ENCODE assay signal across 1 cellular context in genomic region chr9:20684035-20684864, GRCh38.
TF ChIP-seq lines count a peak whose summit lies in the region.

FOCAD (plus strand) TSS chr9:20684259; CDS start chr9:20715354, 31,095 bp downstream.

TF ChIP-seq in HEK293, 187 proteins besides CTCF, POLR2A, EP300 and RAD21 (continued from another document and continues in another):
- TF ChIP-seq, protein P1, sequence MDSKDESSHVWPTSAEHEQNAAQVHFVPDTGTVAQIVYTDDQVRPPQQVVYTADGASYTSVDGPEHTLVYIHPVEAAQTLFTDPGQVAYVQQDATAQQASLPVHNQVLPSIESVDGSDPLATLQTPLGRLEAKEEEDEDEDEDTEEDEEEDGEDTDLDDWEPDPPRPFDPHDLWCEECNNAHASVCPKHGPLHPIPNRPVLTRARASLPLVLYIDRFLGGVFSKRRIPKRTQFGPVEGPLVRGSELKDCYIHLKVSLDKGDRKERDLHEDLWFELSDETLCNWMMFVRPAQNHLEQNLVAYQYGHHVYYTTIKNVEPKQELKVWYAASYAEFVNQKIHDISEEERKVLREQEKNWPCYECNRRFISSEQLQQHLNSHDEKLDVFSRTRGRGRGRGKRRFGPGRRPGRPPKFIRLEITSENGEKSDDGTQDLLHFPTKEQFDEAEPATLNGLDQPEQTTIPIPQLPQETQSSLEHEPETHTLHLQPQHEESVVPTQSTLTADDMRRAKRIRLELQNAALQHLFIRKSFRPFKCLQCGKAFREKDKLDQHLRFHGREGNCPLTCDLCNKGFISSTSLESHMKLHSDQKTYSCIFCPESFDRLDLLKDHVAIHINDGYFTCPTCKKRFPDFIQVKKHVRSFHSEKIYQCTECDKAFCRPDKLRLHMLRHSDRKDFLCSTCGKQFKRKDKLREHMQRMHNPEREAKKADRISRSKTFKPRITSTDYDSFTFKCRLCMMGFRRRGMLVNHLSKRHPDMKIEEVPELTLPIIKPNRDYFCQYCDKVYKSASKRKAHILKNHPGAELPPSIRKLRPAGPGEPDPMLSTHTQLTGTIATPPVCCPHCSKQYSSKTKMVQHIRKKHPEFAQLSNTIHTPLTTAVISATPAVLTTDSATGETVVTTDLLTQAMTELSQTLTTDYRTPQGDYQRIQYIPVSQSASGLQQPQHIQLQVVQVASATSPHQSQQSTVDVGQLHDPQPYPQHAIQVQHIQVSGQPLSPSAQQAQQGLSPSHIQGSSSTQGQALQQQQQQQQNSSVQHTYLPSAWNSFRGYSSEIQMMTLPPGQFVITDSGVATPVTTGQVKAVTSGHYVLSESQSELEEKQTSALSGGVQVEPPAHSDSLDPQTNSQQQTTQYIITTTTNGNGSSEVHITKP (tag by site-specific recombination; IDR thresholded peaks at IDR 0.05) = no peak
- TF ChIP-seq ZNF37A (tag by site-specific recombination; IDR thresholded peaks at IDR 0.05) (no peak), REPIN1 (tag by site-specific recombination; IDR thresholded peaks at IDR 0.05; ENCODE audit: low read depth) (no peak), ZNF600 (tag by site-specific recombination; IDR thresholded peaks at IDR 0.05) (peak; percentile 84), ZNF585B (tag by site-specific recombination; IDR thresholded peaks at IDR 0.05) (no peak), ZNF404 (tag by site-specific recombination; IDR thresholded peaks at IDR 0.05) (no peak), BCL11B (tag by site-specific recombination; IDR thresholded peaks at IDR 0.05; ENCODE audit: low read depth) (no peak), ZNF169 (tag by site-specific recombination; IDR thresholded peaks at IDR 0.05) (no peak), ZNF629 (tag by site-specific recombination; IDR thresholded peaks at IDR 0.05) (peak; percentile 19; the same call in 1 of the 2 replicates), ZSCAN23 (tag by site-specific recombination; IDR thresholded peaks at IDR 0.05) (no peak), ZNF677 (tag by site-specific recombination; IDR thresholded peaks at IDR 0.05) (no peak), ZNF112 (tag by site-specific recombination; IDR thresholded peaks at IDR 0.05) (no peak), ZNF548 (tag by site-specific recombination; IDR thresholded peaks at IDR 0.05) (no peak), ZNF114 (tag by site-specific recombination; IDR thresholded peaks at IDR 0.05) (no peak), ZBTB48 (tag by site-specific recombination; IDR thresholded peaks at IDR 0.05) (peak; percentile 43; the same call in 1 of the 2 replicates), ZNF510 (tag by site-specific recombination; IDR thresholded peaks at IDR 0.05; ENCODE audit: insufficient replicate concordance) (no peak), ZBTB10 (tag by site-specific recombination; IDR thresholded peaks at IDR 0.05) (0 out of 2 replicates have a peak, but pooled peaks have one; percentile 20), ZNF626 (tag by site-specific recombination; IDR thresholded peaks at IDR 0.05) (0 out of 2 replicates have a peak, but pooled peaks have one; percentile 41), ZNF23 (tag by site-specific recombination; IDR thresholded peaks at IDR 0.05; ENCODE audit: borderline replicate concordance) (no peak), SCRT2 (tag by site-specific recombination; IDR thresholded peaks at IDR 0.05) (no peak), ZNF664 (tag by site-specific recombination; IDR thresholded peaks at IDR 0.05) (no peak), HOXA7 (CRISPR knock-in tag; IDR thresholded peaks at IDR 0.05; ENCODE audit: borderline replicate concordance) (0 out of 2 replicates have a peak, but pooled peaks have one; percentile 37), ZNF19 (tag by site-specific recombination; IDR thresholded peaks at IDR 0.05; ENCODE audit: low read depth) (no peak), SP7 (tag by site-specific recombination; IDR thresholded peaks at IDR 0.05) (no peak; the same call in 1 of the 2 replicates), MYNN (tag by site-specific recombination; IDR thresholded peaks at IDR 0.05; ENCODE audit: borderline replicate concordance) (no peak), SALL2 (tag by site-specific recombination; IDR thresholded peaks at IDR 0.05; ENCODE audit: borderline replicate concordance) (no peak), ZBTB8A (tag by site-specific recombination; IDR thresholded peaks at IDR 0.05) (peak; percentile 83)
- TF ChIP-seq, protein P2, sequence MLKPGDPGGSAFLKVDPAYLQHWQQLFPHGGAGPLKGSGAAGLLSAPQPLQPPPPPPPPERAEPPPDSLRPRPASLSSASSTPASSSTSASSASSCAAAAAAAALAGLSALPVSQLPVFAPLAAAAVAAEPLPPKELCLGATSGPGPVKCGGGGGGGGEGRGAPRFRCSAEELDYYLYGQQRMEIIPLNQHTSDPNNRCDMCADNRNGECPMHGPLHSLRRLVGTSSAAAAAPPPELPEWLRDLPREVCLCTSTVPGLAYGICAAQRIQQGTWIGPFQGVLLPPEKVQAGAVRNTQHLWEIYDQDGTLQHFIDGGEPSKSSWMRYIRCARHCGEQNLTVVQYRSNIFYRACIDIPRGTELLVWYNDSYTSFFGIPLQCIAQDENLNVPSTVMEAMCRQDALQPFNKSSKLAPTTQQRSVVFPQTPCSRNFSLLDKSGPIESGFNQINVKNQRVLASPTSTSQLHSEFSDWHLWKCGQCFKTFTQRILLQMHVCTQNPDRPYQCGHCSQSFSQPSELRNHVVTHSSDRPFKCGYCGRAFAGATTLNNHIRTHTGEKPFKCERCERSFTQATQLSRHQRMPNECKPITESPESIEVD (tag by site-specific recombination; IDR thresholded peaks at IDR 0.05) = no peak
- TF ChIP-seq, protein P3, sequence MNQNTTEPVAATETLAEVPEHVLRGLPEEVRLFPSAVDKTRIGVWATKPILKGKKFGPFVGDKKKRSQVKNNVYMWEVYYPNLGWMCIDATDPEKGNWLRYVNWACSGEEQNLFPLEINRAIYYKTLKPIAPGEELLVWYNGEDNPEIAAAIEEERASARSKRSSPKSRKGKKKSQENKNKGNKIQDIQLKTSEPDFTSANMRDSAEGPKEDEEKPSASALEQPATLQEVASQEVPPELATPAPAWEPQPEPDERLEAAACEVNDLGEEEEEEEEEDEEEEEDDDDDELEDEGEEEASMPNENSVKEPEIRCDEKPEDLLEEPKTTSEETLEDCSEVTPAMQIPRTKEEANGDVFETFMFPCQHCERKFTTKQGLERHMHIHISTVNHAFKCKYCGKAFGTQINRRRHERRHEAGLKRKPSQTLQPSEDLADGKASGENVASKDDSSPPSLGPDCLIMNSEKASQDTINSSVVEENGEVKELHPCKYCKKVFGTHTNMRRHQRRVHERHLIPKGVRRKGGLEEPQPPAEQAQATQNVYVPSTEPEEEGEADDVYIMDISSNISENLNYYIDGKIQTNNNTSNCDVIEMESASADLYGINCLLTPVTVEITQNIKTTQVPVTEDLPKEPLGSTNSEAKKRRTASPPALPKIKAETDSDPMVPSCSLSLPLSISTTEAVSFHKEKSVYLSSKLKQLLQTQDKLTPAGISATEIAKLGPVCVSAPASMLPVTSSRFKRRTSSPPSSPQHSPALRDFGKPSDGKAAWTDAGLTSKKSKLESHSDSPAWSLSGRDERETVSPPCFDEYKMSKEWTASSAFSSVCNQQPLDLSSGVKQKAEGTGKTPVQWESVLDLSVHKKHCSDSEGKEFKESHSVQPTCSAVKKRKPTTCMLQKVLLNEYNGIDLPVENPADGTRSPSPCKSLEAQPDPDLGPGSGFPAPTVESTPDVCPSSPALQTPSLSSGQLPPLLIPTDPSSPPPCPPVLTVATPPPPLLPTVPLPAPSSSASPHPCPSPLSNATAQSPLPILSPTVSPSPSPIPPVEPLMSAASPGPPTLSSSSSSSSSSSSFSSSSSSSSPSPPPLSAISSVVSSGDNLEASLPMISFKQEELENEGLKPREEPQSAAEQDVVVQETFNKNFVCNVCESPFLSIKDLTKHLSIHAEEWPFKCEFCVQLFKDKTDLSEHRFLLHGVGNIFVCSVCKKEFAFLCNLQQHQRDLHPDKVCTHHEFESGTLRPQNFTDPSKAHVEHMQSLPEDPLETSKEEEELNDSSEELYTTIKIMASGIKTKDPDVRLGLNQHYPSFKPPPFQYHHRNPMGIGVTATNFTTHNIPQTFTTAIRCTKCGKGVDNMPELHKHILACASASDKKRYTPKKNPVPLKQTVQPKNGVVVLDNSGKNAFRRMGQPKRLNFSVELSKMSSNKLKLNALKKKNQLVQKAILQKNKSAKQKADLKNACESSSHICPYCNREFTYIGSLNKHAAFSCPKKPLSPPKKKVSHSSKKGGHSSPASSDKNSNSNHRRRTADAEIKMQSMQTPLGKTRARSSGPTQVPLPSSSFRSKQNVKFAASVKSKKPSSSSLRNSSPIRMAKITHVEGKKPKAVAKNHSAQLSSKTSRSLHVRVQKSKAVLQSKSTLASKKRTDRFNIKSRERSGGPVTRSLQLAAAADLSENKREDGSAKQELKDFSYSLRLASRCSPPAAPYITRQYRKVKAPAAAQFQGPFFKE (tag by site-specific recombination; IDR thresholded peaks at IDR 0.05; ENCODE audit: borderline replicate concordance) = no peak
- TF ChIP-seq, protein P4, sequence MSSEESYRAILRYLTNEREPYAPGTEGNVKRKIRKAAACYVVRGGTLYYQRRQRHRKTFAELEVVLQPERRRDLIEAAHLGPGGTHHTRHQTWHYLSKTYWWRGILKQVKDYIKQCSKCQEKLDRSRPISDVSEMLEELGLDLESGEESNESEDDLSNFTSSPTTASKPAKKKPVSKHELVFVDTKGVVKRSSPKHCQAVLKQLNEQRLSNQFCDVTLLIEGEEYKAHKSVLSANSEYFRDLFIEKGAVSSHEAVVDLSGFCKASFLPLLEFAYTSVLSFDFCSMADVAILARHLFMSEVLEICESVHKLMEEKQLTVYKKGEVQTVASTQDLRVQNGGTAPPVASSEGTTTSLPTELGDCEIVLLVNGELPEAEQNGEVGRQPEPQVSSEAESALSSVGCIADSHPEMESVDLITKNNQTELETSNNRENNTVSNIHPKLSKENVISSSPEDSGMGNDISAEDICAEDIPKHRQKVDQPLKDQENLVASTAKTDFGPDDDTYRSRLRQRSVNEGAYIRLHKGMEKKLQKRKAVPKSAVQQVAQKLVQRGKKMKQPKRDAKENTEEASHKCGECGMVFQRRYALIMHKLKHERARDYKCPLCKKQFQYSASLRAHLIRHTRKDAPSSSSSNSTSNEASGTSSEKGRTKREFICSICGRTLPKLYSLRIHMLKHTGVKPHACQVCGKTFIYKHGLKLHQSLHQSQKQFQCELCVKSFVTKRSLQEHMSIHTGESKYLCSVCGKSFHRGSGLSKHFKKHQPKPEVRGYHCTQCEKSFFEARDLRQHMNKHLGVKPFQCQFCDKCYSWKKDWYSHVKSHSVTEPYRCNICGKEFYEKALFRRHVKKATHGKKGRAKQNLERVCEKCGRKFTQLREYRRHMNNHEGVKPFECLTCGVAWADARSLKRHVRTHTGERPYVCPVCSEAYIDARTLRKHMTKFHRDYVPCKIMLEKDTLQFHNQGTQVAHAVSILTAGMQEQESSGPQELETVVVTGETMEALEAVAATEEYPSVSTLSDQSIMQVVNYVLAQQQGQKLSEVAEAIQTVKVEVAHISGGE (tag by site-specific recombination; conservative IDR thresholded peaks at IDR 0.05; ENCODE audit: low read depth) = no peak
- TF ChIP-seq, protein P5, sequence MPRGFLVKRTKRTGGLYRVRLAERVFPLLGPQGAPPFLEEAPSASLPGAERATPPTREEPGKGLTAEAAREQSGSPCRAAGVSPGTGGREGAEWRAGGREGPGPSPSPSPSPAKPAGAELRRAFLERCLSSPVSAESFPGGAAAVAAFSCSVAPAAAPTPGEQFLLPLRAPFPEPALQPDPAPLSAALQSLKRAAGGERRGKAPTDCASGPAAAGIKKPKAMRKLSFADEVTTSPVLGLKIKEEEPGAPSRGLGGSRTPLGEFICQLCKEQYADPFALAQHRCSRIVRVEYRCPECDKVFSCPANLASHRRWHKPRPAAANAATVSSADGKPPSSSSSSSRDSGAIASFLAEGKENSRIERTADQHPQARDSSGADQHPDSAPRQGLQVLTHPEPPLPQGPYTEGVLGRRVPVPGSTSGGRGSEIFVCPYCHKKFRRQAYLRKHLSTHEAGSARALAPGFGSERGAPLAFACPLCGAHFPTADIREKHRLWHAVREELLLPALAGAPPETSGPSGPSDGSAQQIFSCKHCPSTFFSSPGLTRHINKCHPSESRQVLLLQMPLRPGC (tag by site-specific recombination; IDR thresholded peaks at IDR 0.05) = no peak
- TF ChIP-seq, protein P6, sequence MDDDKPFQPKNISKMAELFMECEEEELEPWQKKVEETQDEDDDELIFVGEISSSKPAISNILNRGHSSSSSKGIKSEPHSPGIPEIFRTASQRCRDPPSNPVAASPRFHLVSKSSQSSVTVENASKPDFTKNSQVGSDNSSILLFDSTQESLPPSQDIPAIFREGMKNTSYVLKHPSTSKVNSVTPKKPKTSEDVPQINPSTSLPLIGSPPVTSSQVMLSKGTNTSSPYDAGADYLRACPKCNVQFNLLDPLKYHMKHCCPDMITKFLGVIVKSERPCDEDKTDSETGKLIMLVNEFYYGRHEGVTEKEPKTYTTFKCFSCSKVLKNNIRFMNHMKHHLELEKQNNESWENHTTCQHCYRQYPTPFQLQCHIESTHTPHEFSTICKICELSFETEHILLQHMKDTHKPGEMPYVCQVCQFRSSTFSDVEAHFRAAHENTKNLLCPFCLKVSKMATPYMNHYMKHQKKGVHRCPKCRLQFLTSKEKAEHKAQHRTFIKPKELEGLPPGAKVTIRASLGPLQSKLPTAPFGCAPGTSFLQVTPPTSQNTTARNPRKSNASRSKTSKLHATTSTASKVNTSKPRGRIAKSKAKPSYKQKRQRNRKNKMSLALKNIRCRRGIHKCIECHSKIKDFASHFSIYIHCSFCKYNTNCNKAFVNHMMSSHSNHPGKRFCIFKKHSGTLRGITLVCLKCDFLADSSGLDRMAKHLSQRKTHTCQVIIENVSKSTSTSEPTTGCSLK (tag by site-specific recombination; IDR thresholded peaks at IDR 0.05) = no peak
- TF ChIP-seq, protein P7, sequence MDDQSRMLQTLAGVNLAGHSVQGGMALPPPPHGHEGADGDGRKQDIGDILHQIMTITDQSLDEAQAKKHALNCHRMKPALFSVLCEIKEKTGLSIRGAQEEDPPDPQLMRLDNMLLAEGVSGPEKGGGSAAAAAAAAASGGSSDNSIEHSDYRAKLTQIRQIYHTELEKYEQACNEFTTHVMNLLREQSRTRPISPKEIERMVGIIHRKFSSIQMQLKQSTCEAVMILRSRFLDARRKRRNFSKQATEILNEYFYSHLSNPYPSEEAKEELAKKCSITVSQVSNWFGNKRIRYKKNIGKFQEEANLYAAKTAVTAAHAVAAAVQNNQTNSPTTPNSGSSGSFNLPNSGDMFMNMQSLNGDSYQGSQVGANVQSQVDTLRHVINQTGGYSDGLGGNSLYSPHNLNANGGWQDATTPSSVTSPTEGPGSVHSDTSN (CRISPR knock-in tag; IDR thresholded peaks at IDR 0.05) = peak; percentile 19
